In genomic region chr3:23550402-23550801, GRCh38 we compare ENCODE assay signal across 13 cellular contexts.
A peak's percentile ranks its signal among the peaks of the same experiment; 100 is the strongest.
DNase-seq lines count a peak whose midpoint lies in the region; ATAC-seq and FAIRE-seq lines count a peak whose summit lies in the region.
"Had no signal": no experiment of that assay in that cellular context is flagged by ENCODE, and none has a peak within 500 bp of the region (broad histone marks: within the 10 kb centered on the region; RNA-seq: fewer than 3 reads in every experiment).

No MANE protein-coding gene starts in this region.

- no peaks in the 10 kb centered on the region for H3K36me3 Mint-ChIP-seq in stimulated activated effector memory CD8-positive, alpha-beta T cell treated with anti-CD3 and anti-CD28 coated beads, Interleukin-12 subunit alpha, Interleukin-12 subunit beta, amount 100 ng/mL, for 72 hours

- H3K27ac Mint-ChIP-seq in stimulated activated effector memory CD8-positive, alpha-beta T cell treated with anti-CD3 and anti-CD28 coated beads, Interleukin-12 subunit alpha, Interleukin-12 subunit beta, amount 100 ng/mL, for 72 hours = no peak overlapping the region

- DNase-seq in GM18507 (ENCODE audit: extremely low spot score, insufficient read length, low read depth) (peak; percentile 17), sciatic nerve (ENCODE audit: low spot score) (no peak), activated gamma-delta T cell (lab: John Stamatoyannopoulos, UW) (no peak)
- no peak for DNase-seq in stimulated activated CD4-positive, alpha-beta T cell treated with anti-CD3 and anti-CD28 coated beads, Interleukin-2, amount 100 ng/mL, for 48 hours
- no peak for DNase-seq in stimulated activated effector memory CD8-positive, alpha-beta T cell treated with anti-CD3 and anti-CD28 coated beads, Interleukin-12 subunit alpha, Interleukin-12 subunit beta, amount 100 ng/mL, for 72 hours (ENCODE audit: low spot score in 2 of 2)
- DNase-seq: activated gamma-delta T cell treated with Interleukin-2 at 50 U/mL for 16 hours, AML-193, erythroblast, midbrain had no signal

- FAIRE-seq in GM18507 (lab: Jason Lieb, UNC) = peak; percentile 87

- no peaks in the 10 kb centered on the region for H3K4me1 Mint-ChIP-seq in stimulated activated effector memory CD8-positive, alpha-beta T cell treated with anti-CD3 and anti-CD28 coated beads, Interleukin-12 subunit alpha, Interleukin-12 subunit beta, amount 100 ng/mL, for 72 hours

- ATAC-seq in GM19467 (IDR thresholded peaks at IDR 0.05; ENCODE audit: unreplicated experiment) = peak; percentile 87
- ATAC-seq in HG02852 (IDR thresholded peaks at IDR 0.05; ENCODE audit: unreplicated experiment) = peak; percentile 87
- ATAC-seq in HG03469 (IDR thresholded peaks at IDR 0.05; ENCODE audit: unreplicated experiment) = peak; percentile 73
- no peak for ATAC-seq in sciatic nerve
- ATAC-seq in stimulated activated effector memory CD8-positive, alpha-beta T cell treated with anti-CD3 and anti-CD28 coated beads, Interleukin-12 subunit alpha, Interleukin-12 subunit beta, amount 100 ng/mL, for 72 hours = no peak
- ATAC-seq: activated CD4-positive, CD25-positive, alpha-beta regulatory T cell treated with anti-CD3 and anti-CD28 coated beads, Interleukin-2, amount 50 U/mL, for 24 hours had no signal

- H3K9me3 Mint-ChIP-seq in stimulated activated effector memory CD8-positive, alpha-beta T cell treated with anti-CD3 and anti-CD28 coated beads, Interleukin-12 subunit alpha, Interleukin-12 subunit beta, amount 100 ng/mL, for 72 hours = no peaks in the 10 kb centered on the region

- H3K4me3 Mint-ChIP-seq in stimulated activated effector memory CD8-positive, alpha-beta T cell treated with anti-CD3 and anti-CD28 coated beads, Interleukin-12 subunit alpha, Interleukin-12 subunit beta, amount 100 ng/mL, for 72 hours = no peak overlapping the region

- intact Hi-C loops in sciatic nerve (cut with DNase I) = no loop called here

Comparison
In these comparisons a context has a peak if more than half of its experiments do, and no peak if none do; other contexts are left out.
1. ATAC-seq: peak in GM19467 (single experiment), HG02852 (single experiment) and HG03469 (single experiment); none in sciatic nerve (single experiment) and stimulated activated effector memory CD8-positive, alpha-beta T cell treated with anti-CD3 and anti-CD28 coated beads, Interleukin-12 subunit alpha, Interleukin-12 subunit beta, amount 100 ng/mL, for 72 hours (single experiment).